In genomic region chr16:72951916-72952315, GRCh38 we compare ENCODE assay signal across 18 cellular contexts.
A peak's percentile ranks its signal among the peaks of the same experiment; 100 is the strongest.
DNase-seq lines count a peak whose midpoint lies in the region; ATAC-seq, FAIRE-seq and TF ChIP-seq lines count a peak whose summit lies in the region.
"Had no signal": no experiment of that assay in that cellular context is flagged by ENCODE, and none has a peak within 500 bp of the region (broad histone marks: within the 10 kb centered on the region; RNA-seq: fewer than 3 reads in every experiment).

No MANE protein-coding gene starts in this region.

- H3K4me1 ChIP-seq in skeletal muscle satellite cell (ENCODE audit: control insufficient read depth, insufficient read depth, low read length): peaks cover 35% of the 10 kb centered on the region
- H3K4me1 ChIP-seq in HepG2 (ENCODE audit: insufficient read depth, low read length): peaks cover 45% of the 10 kb centered on the region
- H3K4me1 ChIP-seq in body of pancreas: peaks cover 23% of the 10 kb centered on the region
- H3K4me1 ChIP-seq: HAP-1 had no signal

- TF ChIP-seq CTCF in C4-2B (conservative IDR thresholded peaks at IDR 0.05) (no peak), brain microvascular endothelial cell (IDR thresholded peaks at IDR 0.05; ENCODE audit: low read depth, low read length, missing control alignments) (no peak), nephron progenitor cell (IDR thresholded peaks at IDR 0.05) (no peak), HepG2 (CRISPR knock-in tag; IDR thresholded peaks at IDR 0.05) (no peak), body of pancreas (IDR thresholded peaks at IDR 0.05) (no peak)

- H3K36me3 ChIP-seq in brain microvascular endothelial cell (replicated peaks) (peaks cover 11% of the 10 kb centered on the region), skeletal muscle satellite cell (ENCODE audit: insufficient read depth, low read length) (peaks cover 36% of the 10 kb centered on the region), HepG2 (replicated peaks in 1 of 2; ENCODE audit: control insufficient read depth in 1 of 2, insufficient read depth in 2 of 2, low read length in 2 of 2) (peaks cover 24 to 56% of the 10 kb centered on the region in 2 experiments), body of pancreas (replicated peaks in 1 of 2; ENCODE audit: insufficient read depth in 1 of 2, low read depth in 2 of 2) (peaks cover 0 to 7% of the 10 kb centered on the region in 2 donors)

- TF ChIP-seq POLR2A in HepG2 (IDR thresholded peaks at IDR 0.05; ENCODE audit: insufficient read depth in 1 of 2, low read depth in 2 of 2, low read length in 2 of 2) (no peak), body of pancreas (IDR thresholded peaks at IDR 0.05) (no peak)

- H3K79me2 ChIP-seq in HepG2 (ENCODE audit: insufficient read depth, low read length): peaks cover 30% of the 10 kb centered on the region

- intact Hi-C loops in HepG2 (cut with micrococcal nuclease; ENCODE audit: unreplicated experiment): no loop called here
- intact Hi-C loops in body of pancreas (cut with DNase I): no loop called here

- no peak for TF ChIP-seq RAD21 in HepG2 (CRISPR knock-in tag; IDR thresholded peaks at IDR 0.05)

- ATAC-seq in HepG2 (no peak), body of pancreas (no peak)
- ATAC-seq: GM12878 had no signal

- DNase-seq in brain microvascular endothelial cell (no peak), nephron progenitor cell (no peak), iPS-NIHi11 (ENCODE audit: low spot score) (no peak), HepG2 (ENCODE audit: low spot score) (no peak), urothelium cell line (ENCODE audit: low spot score) (no peak), body of pancreas (no peak)
- DNase-seq: C1 segment of cervical spinal cord, COR-L47, DMS53, NCI-H1417, NCI-H1930, NCI-H2171 treated with DMSO at 0.1 percent for 48 hours, NCI-H510A treated with DMSO at 0.1 percent for 48 hours had no signal

- CTCF ChIA-PET in HepG2 (lab: Yijun Ruan, JAX; ENCODE audit: low intra/inter-chr PET ratio, low total read pairs): no interaction called here

- H3K9me3 ChIP-seq in skeletal muscle satellite cell (replicated peaks; ENCODE audit: low read length): no peaks in the 10 kb centered on the region
- no peaks in the 10 kb centered on the region for H3K9me3 ChIP-seq in HepG2 (ENCODE audit: low read length)
- no peaks in the 10 kb centered on the region for H3K9me3 ChIP-seq in body of pancreas
- H3K9me3 ChIP-seq: HAP-1 had no signal

- H3K4me2 ChIP-seq in skeletal muscle satellite cell (ENCODE audit: low read length): peak overlapping the region; percentile 71
- no peak overlapping the region for H3K4me2 ChIP-seq in HepG2 (ENCODE audit: low read depth, low read length)

- no peak overlapping the region for H3K4me3 Mint-ChIP-seq in nephron progenitor cell

- 92% methylated on average over 3 of the region's 3 CpGs for WGBS in HepG2 (ENCODE audit: low lambda C conversion rate)
- WGBS in body of pancreas, 2 donors: 92 to 93% methylated on average over 3 of the region's 3 CpGs

- TF ChIP-seq EP300 in HepG2 (IDR thresholded peaks at IDR 0.05; ENCODE audit: low read depth in 2 of 2, low read length in 2 of 2): no peak
- TF ChIP-seq EP300 in HepG2 (CRISPR knock-in tag; IDR thresholded peaks at IDR 0.05; ENCODE audit: borderline replicate concordance): no peak

- peaks cover 18% of the 10 kb centered on the region for H3K9me3 Mint-ChIP-seq in nephron progenitor cell

- POLR2A ChIA-PET in HepG2 (lab: Yijun Ruan, JAX): no interaction called here

- FAIRE-seq in HepG2 (lab: Jason Lieb, UNC) (no peak), urothelium cell line (lab: Jason Lieb, UNC) (no peak)
- FAIRE-seq: GM12878, RCC 7860 had no signal

- no peak overlapping the region for H2AFZ ChIP-seq in HepG2 (ENCODE audit: low read length)

- H3K27ac ChIP-seq in C4-2B: peak overlapping the region; percentile 88
- H3K27ac ChIP-seq in brain microvascular endothelial cell: peak overlapping the region; percentile 84
- no peak overlapping the region for H3K27ac ChIP-seq in HepG2 (ENCODE audit: extremely low read length, insufficient read depth, low read length)
- no peak overlapping the region for H3K27ac ChIP-seq in body of pancreas

- H3K4me1 Mint-ChIP-seq in nephron progenitor cell: peaks cover 66% of the 10 kb centered on the region

- H3K36me3 Mint-ChIP-seq in nephron progenitor cell (ENCODE audit: low read depth): peaks cover 59% of the 10 kb centered on the region

- H3K4me3 ChIP-seq in brain microvascular endothelial cell (ENCODE audit: low read depth, low read length): no peak overlapping the region
- no peak overlapping the region for H3K4me3 ChIP-seq in skeletal muscle satellite cell (ENCODE audit: low read length)
- H3K4me3 ChIP-seq in HepG2 (replicated peaks in 1 of 3; ENCODE audit: insufficient read depth in 1 of 3, low read depth in 2 of 3, low read length in 3 of 3): no peak overlapping the region
- H3K4me3 ChIP-seq in body of pancreas: no peak overlapping the region
- H3K4me3 ChIP-seq: GM12878, HAP-1 had no signal

- H3K27me3 Mint-ChIP-seq in nephron progenitor cell (ENCODE audit: low read depth, poor library complexity): peaks cover 2% of the 10 kb centered on the region

- in situ Hi-C loops in brain microvascular endothelial cell (cut with HindIII; ENCODE audit: low pct_ligation_motif_present, low sequenced_read_pairs) (no loop called here), HepG2 (cut with HindIII; ENCODE audit: extremely low pct_ligation_motif_present, low pct_unique_long_range_greater_than_20kb) (no loop called here)

- peak overlapping the region; percentile 91 for H3K27ac Mint-ChIP-seq in nephron progenitor cell

- H4K20me1 ChIP-seq in HepG2 (ENCODE audit: insufficient read depth, low read length): peaks cover 13% of the 10 kb centered on the region; the same call in 1 of the 2 replicates

- no TSS peak for BruUV-seq in HepG2 (replicated peaks; lab: Mats Ljungman, UMichigan)

- H3K27me3 ChIP-seq in brain microvascular endothelial cell (replicated peaks) (no peaks in the 10 kb centered on the region), skeletal muscle satellite cell (ENCODE audit: control insufficient read depth, insufficient read depth, low read length) (no peaks in the 10 kb centered on the region), HepG2 (ENCODE audit: control insufficient read depth in 1 of 2, insufficient read depth in 2 of 2, low read length in 2 of 2) (no peaks in the 10 kb centered on the region), body of pancreas (no peaks in the 10 kb centered on the region)

- H3K9ac ChIP-seq in skeletal muscle satellite cell (ENCODE audit: low read depth, low read length) (peak overlapping the region; percentile 61), HepG2 (ENCODE audit: insufficient read depth, low read depth, low read length) (no peak overlapping the region)

TF ChIP-seq in HepG2, 621 proteins besides CTCF, POLR2A, EP300 and RAD21 (continues in another document):
- TF ChIP-seq ZNF597 (CRISPR knock-in tag; IDR thresholded peaks at IDR 0.05) (no peak), NFATC3 (CRISPR knock-in tag; IDR thresholded peaks at IDR 0.05) (no peak), NKX3-1 (CRISPR knock-in tag; IDR thresholded peaks at IDR 0.05) (no peak), RELA (CRISPR knock-in tag; IDR thresholded peaks at IDR 0.05) (no peak), FOXP4 (CRISPR knock-in tag; IDR thresholded peaks at IDR 0.05) (no peak), FOXJ3 (CRISPR knock-in tag; IDR thresholded peaks at IDR 0.05; ENCODE audit: borderline replicate concordance) (no peak), ZNF33A (CRISPR knock-in tag; IDR thresholded peaks at IDR 0.05; ENCODE audit: borderline replicate concordance) (no peak), ZMYM2 (CRISPR knock-in tag; IDR thresholded peaks at IDR 0.05) (no peak), ZNF580 (CRISPR knock-in tag; IDR thresholded peaks at IDR 0.05; ENCODE audit: borderline replicate concordance, low read depth) (no peak)

Comparison
In these comparisons a context has a peak if more than half of its experiments do, and no peak if none do; other contexts are left out.
1. H3K27ac ChIP-seq: peak in C4-2B (single experiment) and brain microvascular endothelial cell (single experiment); none in HepG2 (single experiment) and body of pancreas (0 of 4).